ENCODE assay signal across 1 cellular context in the genomic region with DNA sequence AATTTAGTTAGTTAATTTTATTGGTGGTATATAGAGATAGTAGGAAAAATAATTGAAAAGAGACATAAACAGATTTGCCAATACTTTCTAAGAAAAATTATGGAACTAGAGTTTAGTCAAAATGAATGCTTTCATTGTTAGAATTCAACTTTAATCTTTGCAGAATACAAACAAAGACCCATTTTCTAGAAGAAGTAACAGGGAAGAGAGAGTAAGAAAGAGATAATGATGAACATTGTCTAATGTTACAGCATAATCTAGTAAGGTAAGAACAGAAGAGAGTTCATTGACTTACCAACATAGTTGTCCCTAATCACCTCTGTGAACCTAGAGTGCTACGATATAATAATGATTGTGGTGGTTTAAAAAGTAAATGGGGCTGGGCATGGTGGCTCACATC.
A peak's percentile ranks its signal among the peaks of the same experiment; 100 is the strongest.
TF ChIP-seq lines count a peak whose summit lies in the region.

No MANE protein-coding gene starts in this region.

TF ChIP-seq in HepG2, 621 proteins besides CTCF, POLR2A, EP300 and RAD21:
- TF ChIP-seq RELA (CRISPR knock-in tag; IDR thresholded peaks at IDR 0.05) (no peak), NPAS2 (CRISPR knock-in tag; IDR thresholded peaks at IDR 0.05; ENCODE audit: borderline replicate concordance) (no peak), KLF16 (CRISPR knock-in tag; IDR thresholded peaks at IDR 0.05) (no peak), MAFG (CRISPR knock-in tag; IDR thresholded peaks at IDR 0.05) (no peak), SOX13 (IDR thresholded peaks at IDR 0.05) (no peak), SOX13 (CRISPR knock-in tag; conservative IDR thresholded peaks at IDR 0.05 in 1 of 2, IDR thresholded peaks at IDR 0.05 in 1 of 2) (peak in 1 of 2 experiments; percentile 63; a peak in 2 of 4 replicates), HNF4A (CRISPR knock-in tag; IDR thresholded peaks at IDR 0.05) (no peak), SOX5 (CRISPR knock-in tag; IDR thresholded peaks at IDR 0.05; ENCODE audit: borderline replicate concordance) (peak; percentile 44; the same call in 1 of the 2 replicates), HOXA3 (CRISPR knock-in tag; IDR thresholded peaks at IDR 0.05) (no peak), ZSCAN21 (CRISPR knock-in tag; IDR thresholded peaks at IDR 0.05; ENCODE audit: borderline replicate concordance) (no peak), MEIS1 (CRISPR knock-in tag; IDR thresholded peaks at IDR 0.05; ENCODE audit: borderline replicate concordance) (no peak), MXD4 (CRISPR knock-in tag; IDR thresholded peaks at IDR 0.05) (no peak), BCL6 (CRISPR knock-in tag; IDR thresholded peaks at IDR 0.05) (peak; percentile 95), ZNF772 (CRISPR knock-in tag; IDR thresholded peaks at IDR 0.05) (no peak), ZBTB8A (CRISPR knock-in tag; IDR thresholded peaks at IDR 0.05; ENCODE audit: borderline replicate concordance, low read depth) (no peak), CEBPB (IDR thresholded peaks at IDR 0.05; ENCODE audit: borderline replicate concordance, low read depth, low read length) (no peak), POLR2AphosphoS2 (IDR thresholded peaks at IDR 0.05; ENCODE audit: low read depth, low read length) (no peak), RARA (CRISPR knock-in tag; IDR thresholded peaks at IDR 0.05) (peak; percentile 26; the same call in 1 of the 2 replicates), KLF12 (CRISPR knock-in tag; IDR thresholded peaks at IDR 0.05; ENCODE audit: borderline replicate concordance) (no peak), HMG20A (CRISPR knock-in tag; IDR thresholded peaks at IDR 0.05; ENCODE audit: borderline replicate concordance) (peak; percentile 74; the same call in 1 of the 2 replicates)
- TF ChIP-seq, protein P1, sequence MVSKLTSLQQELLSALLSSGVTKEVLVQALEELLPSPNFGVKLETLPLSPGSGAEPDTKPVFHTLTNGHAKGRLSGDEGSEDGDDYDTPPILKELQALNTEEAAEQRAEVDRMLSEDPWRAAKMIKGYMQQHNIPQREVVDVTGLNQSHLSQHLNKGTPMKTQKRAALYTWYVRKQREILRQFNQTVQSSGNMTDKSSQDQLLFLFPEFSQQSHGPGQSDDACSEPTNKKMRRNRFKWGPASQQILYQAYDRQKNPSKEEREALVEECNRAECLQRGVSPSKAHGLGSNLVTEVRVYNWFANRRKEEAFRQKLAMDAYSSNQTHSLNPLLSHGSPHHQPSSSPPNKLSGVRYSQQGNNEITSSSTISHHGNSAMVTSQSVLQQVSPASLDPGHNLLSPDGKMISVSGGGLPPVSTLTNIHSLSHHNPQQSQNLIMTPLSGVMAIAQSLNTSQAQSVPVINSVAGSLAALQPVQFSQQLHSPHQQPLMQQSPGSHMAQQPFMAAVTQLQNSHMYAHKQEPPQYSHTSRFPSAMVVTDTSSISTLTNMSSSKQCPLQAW (CRISPR knock-in tag; IDR thresholded peaks at IDR 0.05), result no peak
